1 cellular context compared by ENCODE assay signal in the genomic region with DNA sequence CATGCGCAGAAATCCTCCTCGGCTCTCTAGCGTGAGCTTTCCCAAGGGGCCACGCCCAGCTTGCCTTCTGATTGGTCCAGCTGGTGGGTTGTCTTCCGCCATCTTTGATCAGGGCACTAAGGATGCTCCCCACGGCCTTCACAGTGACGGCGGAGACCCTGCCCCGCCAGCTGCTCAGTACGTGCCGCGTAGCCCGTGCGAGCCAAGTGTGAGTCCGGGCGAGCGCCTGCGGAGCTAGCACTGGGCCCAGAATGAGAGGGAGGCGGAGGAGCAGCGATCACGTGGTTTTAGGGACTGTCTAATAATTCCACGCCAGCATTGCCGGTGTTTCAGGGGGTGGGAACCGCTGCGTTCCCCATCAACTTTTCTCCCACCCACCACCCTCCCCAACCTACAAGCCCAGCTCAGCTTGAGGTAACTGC.
TF ChIP-seq lines count a peak whose summit lies in the region.

No MANE protein-coding gene starts in this region.

TF ChIP-seq in GM12878, 131 proteins besides CTCF, POLR2A, EP300 and RAD21 (continued from another document and continues in another):
- TF ChIP-seq, protein P1, sequence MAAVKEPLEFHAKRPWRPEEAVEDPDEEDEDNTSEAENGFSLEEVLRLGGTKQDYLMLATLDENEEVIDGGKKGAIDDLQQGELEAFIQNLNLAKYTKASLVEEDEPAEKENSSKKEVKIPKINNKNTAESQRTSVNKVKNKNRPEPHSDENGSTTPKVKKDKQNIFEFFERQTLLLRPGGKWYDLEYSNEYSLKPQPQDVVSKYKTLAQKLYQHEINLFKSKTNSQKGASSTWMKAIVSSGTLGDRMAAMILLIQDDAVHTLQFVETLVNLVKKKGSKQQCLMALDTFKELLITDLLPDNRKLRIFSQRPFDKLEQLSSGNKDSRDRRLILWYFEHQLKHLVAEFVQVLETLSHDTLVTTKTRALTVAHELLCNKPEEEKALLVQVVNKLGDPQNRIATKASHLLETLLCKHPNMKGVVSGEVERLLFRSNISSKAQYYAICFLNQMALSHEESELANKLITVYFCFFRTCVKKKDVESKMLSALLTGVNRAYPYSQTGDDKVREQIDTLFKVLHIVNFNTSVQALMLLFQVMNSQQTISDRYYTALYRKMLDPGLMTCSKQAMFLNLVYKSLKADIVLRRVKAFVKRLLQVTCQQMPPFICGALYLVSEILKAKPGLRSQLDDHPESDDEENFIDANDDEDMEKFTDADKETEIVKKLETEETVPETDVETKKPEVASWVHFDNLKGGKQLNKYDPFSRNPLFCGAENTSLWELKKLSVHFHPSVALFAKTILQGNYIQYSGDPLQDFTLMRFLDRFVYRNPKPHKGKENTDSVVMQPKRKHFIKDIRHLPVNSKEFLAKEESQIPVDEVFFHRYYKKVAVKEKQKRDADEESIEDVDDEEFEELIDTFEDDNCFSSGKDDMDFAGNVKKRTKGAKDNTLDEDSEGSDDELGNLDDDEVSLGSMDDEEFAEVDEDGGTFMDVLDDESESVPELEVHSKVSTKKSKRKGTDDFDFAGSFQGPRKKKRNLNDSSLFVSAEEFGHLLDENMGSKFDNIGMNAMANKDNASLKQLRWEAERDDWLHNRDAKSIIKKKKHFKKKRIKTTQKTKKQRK (IDR thresholded peaks at IDR 0.05; ENCODE audit: low read depth, low read length): no peak
- TF ChIP-seq, protein P2, sequence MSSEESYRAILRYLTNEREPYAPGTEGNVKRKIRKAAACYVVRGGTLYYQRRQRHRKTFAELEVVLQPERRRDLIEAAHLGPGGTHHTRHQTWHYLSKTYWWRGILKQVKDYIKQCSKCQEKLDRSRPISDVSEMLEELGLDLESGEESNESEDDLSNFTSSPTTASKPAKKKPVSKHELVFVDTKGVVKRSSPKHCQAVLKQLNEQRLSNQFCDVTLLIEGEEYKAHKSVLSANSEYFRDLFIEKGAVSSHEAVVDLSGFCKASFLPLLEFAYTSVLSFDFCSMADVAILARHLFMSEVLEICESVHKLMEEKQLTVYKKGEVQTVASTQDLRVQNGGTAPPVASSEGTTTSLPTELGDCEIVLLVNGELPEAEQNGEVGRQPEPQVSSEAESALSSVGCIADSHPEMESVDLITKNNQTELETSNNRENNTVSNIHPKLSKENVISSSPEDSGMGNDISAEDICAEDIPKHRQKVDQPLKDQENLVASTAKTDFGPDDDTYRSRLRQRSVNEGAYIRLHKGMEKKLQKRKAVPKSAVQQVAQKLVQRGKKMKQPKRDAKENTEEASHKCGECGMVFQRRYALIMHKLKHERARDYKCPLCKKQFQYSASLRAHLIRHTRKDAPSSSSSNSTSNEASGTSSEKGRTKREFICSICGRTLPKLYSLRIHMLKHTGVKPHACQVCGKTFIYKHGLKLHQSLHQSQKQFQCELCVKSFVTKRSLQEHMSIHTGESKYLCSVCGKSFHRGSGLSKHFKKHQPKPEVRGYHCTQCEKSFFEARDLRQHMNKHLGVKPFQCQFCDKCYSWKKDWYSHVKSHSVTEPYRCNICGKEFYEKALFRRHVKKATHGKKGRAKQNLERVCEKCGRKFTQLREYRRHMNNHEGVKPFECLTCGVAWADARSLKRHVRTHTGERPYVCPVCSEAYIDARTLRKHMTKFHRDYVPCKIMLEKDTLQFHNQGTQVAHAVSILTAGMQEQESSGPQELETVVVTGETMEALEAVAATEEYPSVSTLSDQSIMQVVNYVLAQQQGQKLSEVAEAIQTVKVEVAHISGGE (CRISPR knock-in tag; IDR thresholded peaks at IDR 0.05): no peak
- TF ChIP-seq, protein P3, sequence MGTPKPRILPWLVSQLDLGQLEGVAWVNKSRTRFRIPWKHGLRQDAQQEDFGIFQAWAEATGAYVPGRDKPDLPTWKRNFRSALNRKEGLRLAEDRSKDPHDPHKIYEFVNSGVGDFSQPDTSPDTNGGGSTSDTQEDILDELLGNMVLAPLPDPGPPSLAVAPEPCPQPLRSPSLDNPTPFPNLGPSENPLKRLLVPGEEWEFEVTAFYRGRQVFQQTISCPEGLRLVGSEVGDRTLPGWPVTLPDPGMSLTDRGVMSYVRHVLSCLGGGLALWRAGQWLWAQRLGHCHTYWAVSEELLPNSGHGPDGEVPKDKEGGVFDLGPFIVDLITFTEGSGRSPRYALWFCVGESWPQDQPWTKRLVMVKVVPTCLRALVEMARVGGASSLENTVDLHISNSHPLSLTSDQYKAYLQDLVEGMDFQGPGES (IDR thresholded peaks at IDR 0.05): peak; percentile 81
- TF ChIP-seq EZH2 (IDR thresholded peaks at IDR 0.05; ENCODE audit: borderline replicate concordance, control insufficient read depth, low read depth, low read length) (no peak), SMARCA5 (IDR thresholded peaks at IDR 0.05) (no peak; the same call in 1 of the 2 replicates), NBN (IDR thresholded peaks at IDR 0.05) (no peak; the same call in 1 of the 2 replicates), KLF5 (IDR thresholded peaks at IDR 0.05; ENCODE audit: partially characterized antibody) (peak; percentile 22), RUNX3 (IDR thresholded peaks at IDR 0.05; ENCODE audit: low read length) (peak; percentile 40), SIX5 (IDR thresholded peaks at IDR 0.05; ENCODE audit: low read depth, low read length, severe bottlenecking) (peak; percentile 76), MTA3 (IDR thresholded peaks at IDR 0.05; ENCODE audit: borderline replicate concordance, low read length) (no peak), BHLHE40 (IDR thresholded peaks at IDR 0.05; ENCODE audit: borderline replicate concordance in 1 of 2, low read depth in 2 of 2, low read length in 1 of 2) (peak; percentile 94 to 98), RELA (IDR thresholded peaks at IDR 0.05; ENCODE audit: borderline replicate concordance, partially characterized antibody) (no peak), SUZ12 (IDR thresholded peaks at IDR 0.05; ENCODE audit: unreplicated experiment) (no peak), HDGF (IDR thresholded peaks at IDR 0.05) (peak; percentile 14; the same call in 1 of the 2 replicates), CBX5 (IDR thresholded peaks at IDR 0.05; ENCODE audit: low read depth) (no peak), ZNF384 (IDR thresholded peaks at IDR 0.05; ENCODE audit: borderline replicate concordance, low read depth, low read length) (no peak), HDAC6 (IDR thresholded peaks at IDR 0.05; ENCODE audit: unreplicated experiment) (no peak), SRF (IDR thresholded peaks at IDR 0.05; ENCODE audit: low read depth in 2 of 2, low read length in 2 of 2) (peak in 1 of 2 experiments; percentile 39; a peak in 1 of 4 replicates)
- TF ChIP-seq, protein P4, sequence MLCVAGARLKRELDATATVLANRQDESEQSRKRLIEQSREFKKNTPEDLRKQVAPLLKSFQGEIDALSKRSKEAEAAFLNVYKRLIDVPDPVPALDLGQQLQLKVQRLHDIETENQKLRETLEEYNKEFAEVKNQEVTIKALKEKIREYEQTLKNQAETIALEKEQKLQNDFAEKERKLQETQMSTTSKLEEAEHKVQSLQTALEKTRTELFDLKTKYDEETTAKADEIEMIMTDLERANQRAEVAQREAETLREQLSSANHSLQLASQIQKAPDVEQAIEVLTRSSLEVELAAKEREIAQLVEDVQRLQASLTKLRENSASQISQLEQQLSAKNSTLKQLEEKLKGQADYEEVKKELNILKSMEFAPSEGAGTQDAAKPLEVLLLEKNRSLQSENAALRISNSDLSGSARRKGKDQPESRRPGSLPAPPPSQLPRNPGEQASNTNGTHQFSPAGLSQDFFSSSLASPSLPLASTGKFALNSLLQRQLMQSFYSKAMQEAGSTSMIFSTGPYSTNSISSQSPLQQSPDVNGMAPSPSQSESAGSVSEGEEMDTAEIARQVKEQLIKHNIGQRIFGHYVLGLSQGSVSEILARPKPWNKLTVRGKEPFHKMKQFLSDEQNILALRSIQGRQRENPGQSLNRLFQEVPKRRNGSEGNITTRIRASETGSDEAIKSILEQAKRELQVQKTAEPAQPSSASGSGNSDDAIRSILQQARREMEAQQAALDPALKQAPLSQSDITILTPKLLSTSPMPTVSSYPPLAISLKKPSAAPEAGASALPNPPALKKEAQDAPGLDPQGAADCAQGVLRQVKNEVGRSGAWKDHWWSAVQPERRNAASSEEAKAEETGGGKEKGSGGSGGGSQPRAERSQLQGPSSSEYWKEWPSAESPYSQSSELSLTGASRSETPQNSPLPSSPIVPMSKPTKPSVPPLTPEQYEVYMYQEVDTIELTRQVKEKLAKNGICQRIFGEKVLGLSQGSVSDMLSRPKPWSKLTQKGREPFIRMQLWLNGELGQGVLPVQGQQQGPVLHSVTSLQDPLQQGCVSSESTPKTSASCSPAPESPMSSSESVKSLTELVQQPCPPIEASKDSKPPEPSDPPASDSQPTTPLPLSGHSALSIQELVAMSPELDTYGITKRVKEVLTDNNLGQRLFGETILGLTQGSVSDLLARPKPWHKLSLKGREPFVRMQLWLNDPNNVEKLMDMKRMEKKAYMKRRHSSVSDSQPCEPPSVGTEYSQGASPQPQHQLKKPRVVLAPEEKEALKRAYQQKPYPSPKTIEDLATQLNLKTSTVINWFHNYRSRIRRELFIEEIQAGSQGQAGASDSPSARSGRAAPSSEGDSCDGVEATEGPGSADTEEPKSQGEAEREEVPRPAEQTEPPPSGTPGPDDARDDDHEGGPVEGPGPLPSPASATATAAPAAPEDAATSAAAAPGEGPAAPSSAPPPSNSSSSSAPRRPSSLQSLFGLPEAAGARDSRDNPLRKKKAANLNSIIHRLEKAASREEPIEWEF (IDR thresholded peaks at IDR 0.05; ENCODE audit: insufficient replicate concordance, low read depth, low read length): no peak
- TF ChIP-seq, protein P5, sequence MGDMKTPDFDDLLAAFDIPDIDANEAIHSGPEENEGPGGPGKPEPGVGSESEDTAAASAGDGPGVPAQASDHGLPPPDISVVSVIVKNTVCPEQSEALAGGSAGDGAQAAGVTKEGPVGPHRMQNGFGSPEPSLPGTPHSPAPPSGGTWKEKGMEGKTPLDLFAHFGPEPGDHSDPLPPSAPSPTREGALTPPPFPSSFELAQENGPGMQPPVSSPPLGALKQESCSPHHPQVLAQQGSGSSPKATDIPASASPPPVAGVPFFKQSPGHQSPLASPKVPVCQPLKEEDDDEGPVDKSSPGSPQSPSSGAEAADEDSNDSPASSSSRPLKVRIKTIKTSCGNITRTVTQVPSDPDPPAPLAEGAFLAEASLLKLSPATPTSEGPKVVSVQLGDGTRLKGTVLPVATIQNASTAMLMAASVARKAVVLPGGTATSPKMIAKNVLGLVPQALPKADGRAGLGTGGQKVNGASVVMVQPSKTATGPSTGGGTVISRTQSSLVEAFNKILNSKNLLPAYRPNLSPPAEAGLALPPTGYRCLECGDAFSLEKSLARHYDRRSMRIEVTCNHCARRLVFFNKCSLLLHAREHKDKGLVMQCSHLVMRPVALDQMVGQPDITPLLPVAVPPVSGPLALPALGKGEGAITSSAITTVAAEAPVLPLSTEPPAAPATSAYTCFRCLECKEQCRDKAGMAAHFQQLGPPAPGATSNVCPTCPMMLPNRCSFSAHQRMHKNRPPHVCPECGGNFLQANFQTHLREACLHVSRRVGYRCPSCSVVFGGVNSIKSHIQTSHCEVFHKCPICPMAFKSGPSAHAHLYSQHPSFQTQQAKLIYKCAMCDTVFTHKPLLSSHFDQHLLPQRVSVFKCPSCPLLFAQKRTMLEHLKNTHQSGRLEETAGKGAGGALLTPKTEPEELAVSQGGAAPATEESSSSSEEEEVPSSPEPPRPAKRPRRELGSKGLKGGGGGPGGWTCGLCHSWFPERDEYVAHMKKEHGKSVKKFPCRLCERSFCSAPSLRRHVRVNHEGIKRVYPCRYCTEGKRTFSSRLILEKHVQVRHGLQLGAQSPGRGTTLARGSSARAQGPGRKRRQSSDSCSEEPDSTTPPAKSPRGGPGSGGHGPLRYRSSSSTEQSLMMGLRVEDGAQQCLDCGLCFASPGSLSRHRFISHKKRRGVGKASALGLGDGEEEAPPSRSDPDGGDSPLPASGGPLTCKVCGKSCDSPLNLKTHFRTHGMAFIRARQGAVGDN (IDR thresholded peaks at IDR 0.05): peak; percentile 28
- TF ChIP-seq, protein P6, sequence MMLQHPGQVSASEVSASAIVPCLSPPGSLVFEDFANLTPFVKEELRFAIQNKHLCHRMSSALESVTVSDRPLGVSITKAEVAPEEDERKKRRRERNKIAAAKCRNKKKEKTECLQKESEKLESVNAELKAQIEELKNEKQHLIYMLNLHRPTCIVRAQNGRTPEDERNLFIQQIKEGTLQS (IDR thresholded peaks at IDR 0.05; ENCODE audit: borderline replicate concordance, extremely low read depth, low read depth, low read length): peak; percentile 62; the same call in 1 of the 2 replicates
- TF ChIP-seq, protein P7, sequence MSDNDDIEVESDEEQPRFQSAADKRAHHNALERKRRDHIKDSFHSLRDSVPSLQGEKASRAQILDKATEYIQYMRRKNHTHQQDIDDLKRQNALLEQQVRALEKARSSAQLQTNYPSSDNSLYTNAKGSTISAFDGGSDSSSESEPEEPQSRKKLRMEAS (IDR thresholded peaks at IDR 0.05; ENCODE audit: low read depth, low read length): peak; percentile 80; the same call in 1 of the 2 replicates
- TF ChIP-seq, protein P8, sequence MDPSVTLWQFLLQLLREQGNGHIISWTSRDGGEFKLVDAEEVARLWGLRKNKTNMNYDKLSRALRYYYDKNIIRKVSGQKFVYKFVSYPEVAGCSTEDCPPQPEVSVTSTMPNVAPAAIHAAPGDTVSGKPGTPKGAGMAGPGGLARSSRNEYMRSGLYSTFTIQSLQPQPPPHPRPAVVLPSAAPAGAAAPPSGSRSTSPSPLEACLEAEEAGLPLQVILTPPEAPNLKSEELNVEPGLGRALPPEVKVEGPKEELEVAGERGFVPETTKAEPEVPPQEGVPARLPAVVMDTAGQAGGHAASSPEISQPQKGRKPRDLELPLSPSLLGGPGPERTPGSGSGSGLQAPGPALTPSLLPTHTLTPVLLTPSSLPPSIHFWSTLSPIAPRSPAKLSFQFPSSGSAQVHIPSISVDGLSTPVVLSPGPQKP (IDR thresholded peaks at IDR 0.05; ENCODE audit: low read depth, low read length): 0 out of 2 replicates have a peak, but pooled peaks have one; percentile 50
- TF ChIP-seq, protein P9, sequence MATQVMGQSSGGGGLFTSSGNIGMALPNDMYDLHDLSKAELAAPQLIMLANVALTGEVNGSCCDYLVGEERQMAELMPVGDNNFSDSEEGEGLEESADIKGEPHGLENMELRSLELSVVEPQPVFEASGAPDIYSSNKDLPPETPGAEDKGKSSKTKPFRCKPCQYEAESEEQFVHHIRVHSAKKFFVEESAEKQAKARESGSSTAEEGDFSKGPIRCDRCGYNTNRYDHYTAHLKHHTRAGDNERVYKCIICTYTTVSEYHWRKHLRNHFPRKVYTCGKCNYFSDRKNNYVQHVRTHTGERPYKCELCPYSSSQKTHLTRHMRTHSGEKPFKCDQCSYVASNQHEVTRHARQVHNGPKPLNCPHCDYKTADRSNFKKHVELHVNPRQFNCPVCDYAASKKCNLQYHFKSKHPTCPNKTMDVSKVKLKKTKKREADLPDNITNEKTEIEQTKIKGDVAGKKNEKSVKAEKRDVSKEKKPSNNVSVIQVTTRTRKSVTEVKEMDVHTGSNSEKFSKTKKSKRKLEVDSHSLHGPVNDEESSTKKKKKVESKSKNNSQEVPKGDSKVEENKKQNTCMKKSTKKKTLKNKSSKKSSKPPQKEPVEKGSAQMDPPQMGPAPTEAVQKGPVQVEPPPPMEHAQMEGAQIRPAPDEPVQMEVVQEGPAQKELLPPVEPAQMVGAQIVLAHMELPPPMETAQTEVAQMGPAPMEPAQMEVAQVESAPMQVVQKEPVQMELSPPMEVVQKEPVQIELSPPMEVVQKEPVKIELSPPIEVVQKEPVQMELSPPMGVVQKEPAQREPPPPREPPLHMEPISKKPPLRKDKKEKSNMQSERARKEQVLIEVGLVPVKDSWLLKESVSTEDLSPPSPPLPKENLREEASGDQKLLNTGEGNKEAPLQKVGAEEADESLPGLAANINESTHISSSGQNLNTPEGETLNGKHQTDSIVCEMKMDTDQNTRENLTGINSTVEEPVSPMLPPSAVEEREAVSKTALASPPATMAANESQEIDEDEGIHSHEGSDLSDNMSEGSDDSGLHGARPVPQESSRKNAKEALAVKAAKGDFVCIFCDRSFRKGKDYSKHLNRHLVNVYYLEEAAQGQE (IDR thresholded peaks at IDR 0.05; ENCODE audit: low read depth, low read length): no peak
